In genomic region chr2:130957920-130958319, GRCh38 we compare ENCODE assay signal across 22 cellular contexts.
DNase-seq lines count a peak whose midpoint lies in the region; ATAC-seq and TF ChIP-seq lines count a peak whose summit lies in the region.
"Had no signal": no experiment of that assay in that cellular context is flagged by ENCODE, and none has a peak within 500 bp of the region (broad histone marks: within the 10 kb centered on the region; RNA-seq: fewer than 3 reads in every experiment).

No MANE protein-coding gene starts in this region.

- peak; percentile 63 for ATAC-seq in WTC11
- ATAC-seq in GM21576 (IDR thresholded peaks at IDR 0.05; ENCODE audit: unreplicated experiment) = no peak
- ATAC-seq: CD8-positive, alpha-beta T cell had no signal

- peaks cover 2% of the 10 kb centered on the region; the same call in 1 of the 2 replicates for H3K4me1 Mint-ChIP-seq in WTC11

- TF ChIP-seq CTCF in HEK293 (tag by site-specific recombination; IDR thresholded peaks at IDR 0.05) (no peak), WTC11 (IDR thresholded peaks at IDR 0.05) (no peak), A673 (conservative IDR thresholded peaks at IDR 0.05; ENCODE audit: low read depth, low read length) (no peak)

- POLR2A ChIA-PET in HEK293 (lab: Yijun Ruan, JAX) (interaction anchor here (0.7 kb wide), 1 partner anchor 11 kb away, joined by 6 read pairs; no protein-coding TSS in a partner anchor), WTC11 (lab: Charles Lee) (no interaction called here), A673 (lab: Charles Lee; ENCODE audit: low non-redundant PET) (no interaction called here)

- H3K4me3 ChIP-seq in HEK293 (ENCODE audit: low read depth, low read length) (no peak overlapping the region), A673 (ENCODE audit: low read depth, low read length, poor library complexity, severe bottlenecking) (no peak overlapping the region)
- H3K4me3 ChIP-seq: MG63, PC-9, SJSA1 had no signal

- peaks cover 17% of the 10 kb centered on the region for H3K9me3 Mint-ChIP-seq in WTC11

- no peak overlapping the region for H3K27ac Mint-ChIP-seq in WTC11
- H3K27ac Mint-ChIP-seq: CD8-positive, alpha-beta T cell; H9; T-helper 2 cell treated with Interferon-gamma antibody and Interleukin-4, amounts not matched to agents 5 μg/mL and 100 μg/mL, for 36 hours had no signal

- BruUV-seq in A673 (replicated peaks; lab: Mats Ljungman, UMichigan) = no TSS peak

- H3K4me1 ChIP-seq in HEK293 (ENCODE audit: control insufficient read depth, insufficient read depth, low read length) (no peaks in the 10 kb centered on the region), A673 (ENCODE audit: insufficient read depth, low read length, poor library complexity, severe bottlenecking) (no peaks in the 10 kb centered on the region)
- H3K4me1 ChIP-seq: SJSA1 had no signal

- H3K27ac ChIP-seq in HEK293 (ENCODE audit: extremely low read depth, low read depth, low read length) = no peak overlapping the region
- no peak overlapping the region for H3K27ac ChIP-seq in A673 (ENCODE audit: low read depth, low read length, poor library complexity, severe bottlenecking)
- H3K27ac ChIP-seq: KMS-11, PC-9, SJSA1 had no signal

- no peak overlapping the region for H3K4me3 Mint-ChIP-seq in WTC11
- H3K4me3 Mint-ChIP-seq: CD8-positive, alpha-beta T cell; H9; T-helper 2 cell treated with Interferon-gamma antibody and Interleukin-4, amounts not matched to agents 5 μg/mL and 100 μg/mL, for 36 hours had no signal

- H3K27me3 Mint-ChIP-seq in WTC11 (ENCODE audit: low read depth) = peaks cover 27% of the 10 kb centered on the region

- intact Hi-C loops in A673 (cut with micrococcal nuclease; ENCODE audit: unreplicated experiment) = no loop called here

- peak; percentile 20 for DNase-seq in Ammon's horn (ENCODE audit: low spot score)
- DNase-seq in NCI-H69 (lab: John Stamatoyannopoulos, UW) = peak; percentile 3
- DNase-seq in WTC11 (ENCODE audit: low spot score) = no peak
- no peak for DNase-seq in NCI-H748 (lab: John Stamatoyannopoulos, UW; ENCODE audit: unreplicated experiment)
- DNase-seq in A673 (ENCODE audit: low spot score) = no peak
- DNase-seq in RKO (ENCODE audit: low spot score) = no peak
- DNase-seq: Calu3; CD8-positive, alpha-beta T cell; DMS79; H9; MG63; NCI-H1092; NCI-H1436 treated with DMSO at 0.1 percent for 48 hours; NCI-H2029 treated with DMSO at 0.1 percent for 48 hours; NCI-H2171; NCI-H774; PC-9 had no signal

- CTCF ChIA-PET in HEK293 (lab: Yijun Ruan, JAX) (interaction anchor here (0.7 to 0.9 kb wide), 2 partner anchors 17 to 98 kb away, joined by 3 to 6 read pairs; no protein-coding TSS in a partner anchor), WTC11 (lab: Charles Lee) (no interaction called here), A673 (lab: Charles Lee) (no interaction called here)

- H3K36me3 ChIP-seq in HEK293 (ENCODE audit: control insufficient read depth in 2 of 2, insufficient read depth in 1 of 2, low read length in 2 of 2) = no peaks in the 10 kb centered on the region
- no peaks in the 10 kb centered on the region for H3K36me3 ChIP-seq in A673 (ENCODE audit: insufficient read depth, low read length, poor library complexity, severe bottlenecking)
- H3K36me3 ChIP-seq: MG63, SJSA1 had no signal

- no peaks in the 10 kb centered on the region; the same call in 1 of the 2 replicates for H3K9me3 ChIP-seq in HEK293 (ENCODE audit: control insufficient read depth, insufficient read depth, low read depth, low read length)
- H3K9me3 ChIP-seq in A673 (ENCODE audit: low read depth, low read length, poor library complexity, severe bottlenecking) = peaks cover 6% of the 10 kb centered on the region
- H3K9me3 ChIP-seq: MG63, SJSA1 had no signal

- peaks cover 38% of the 10 kb centered on the region for H3K27me3 ChIP-seq in A673 (replicated peaks; ENCODE audit: insufficient read depth, low read depth, low read length, poor library complexity)

- H3K36me3 Mint-ChIP-seq in WTC11 = peaks cover 6% of the 10 kb centered on the region; the same call in 1 of the 2 replicates
- H3K36me3 Mint-ChIP-seq: CD8-positive, alpha-beta T cell had no signal

TF ChIP-seq in HEK293, 187 proteins besides CTCF, POLR2A, EP300 and RAD21:
- TF ChIP-seq ZNF560 (tag by site-specific recombination; IDR thresholded peaks at IDR 0.05; ENCODE audit: borderline replicate concordance) (no peak), SCRT2 (tag by site-specific recombination; IDR thresholded peaks at IDR 0.05) (peak; percentile 28; the same call in 1 of the 2 replicates), ZNF610 (tag by site-specific recombination; IDR thresholded peaks at IDR 0.05; ENCODE audit: borderline replicate concordance) (no peak), ZNF138 (tag by site-specific recombination; IDR thresholded peaks at IDR 0.05; ENCODE audit: borderline replicate concordance) (no peak), ZNF148 (tag by site-specific recombination; IDR thresholded peaks at IDR 0.05; ENCODE audit: borderline replicate concordance) (no peak), ZNF501 (tag by site-specific recombination; IDR thresholded peaks at IDR 0.05) (no peak), ZNF549 (tag by site-specific recombination; IDR thresholded peaks at IDR 0.05) (no peak), ZFHX2 (tag by site-specific recombination; conservative IDR thresholded peaks at IDR 0.05) (no peak), ZNF146 (tag by site-specific recombination; IDR thresholded peaks at IDR 0.05) (no peak), SCRT1 (tag by site-specific recombination; IDR thresholded peaks at IDR 0.05; ENCODE audit: borderline replicate concordance) (0 out of 2 replicates have a peak, but pooled peaks have one; percentile 21), GFI1B (tag by site-specific recombination; IDR thresholded peaks at IDR 0.05) (no peak), ZNF121 (tag by site-specific recombination; IDR thresholded peaks at IDR 0.05) (no peak), ZNF555 (tag by site-specific recombination; conservative IDR thresholded peaks at IDR 0.05) (no peak)
TF ChIP-seq in HEK293: peak in this region for 2.

TF ChIP-seq in WTC11, 78 proteins besides CTCF, POLR2A, EP300 and RAD21:
- TF ChIP-seq IRF2 (CRISPR knock-in tag; IDR thresholded peaks at IDR 0.05; ENCODE audit: borderline replicate concordance, low read depth) (no peak), AR (CRISPR knock-in tag; IDR thresholded peaks at IDR 0.05) (no peak), ZNF396 (CRISPR knock-in tag; IDR thresholded peaks at IDR 0.05; ENCODE audit: borderline replicate concordance) (no peak), NFATC4 (CRISPR knock-in tag; IDR thresholded peaks at IDR 0.05) (no peak), MLX (CRISPR knock-in tag; IDR thresholded peaks at IDR 0.05) (no peak), PRRX2 (CRISPR knock-in tag; IDR thresholded peaks at IDR 0.05) (no peak), TEAD1 (CRISPR knock-in tag; IDR thresholded peaks at IDR 0.05) (no peak), NFE2L1 (CRISPR knock-in tag; IDR thresholded peaks at IDR 0.05) (no peak), CREM (CRISPR knock-in tag; IDR thresholded peaks at IDR 0.05) (no peak), SOX15 (CRISPR knock-in tag; IDR thresholded peaks at IDR 0.05) (no peak), CBFB (CRISPR knock-in tag; IDR thresholded peaks at IDR 0.05; ENCODE audit: low read depth) (no peak), FOXJ3 (CRISPR knock-in tag; IDR thresholded peaks at IDR 0.05; ENCODE audit: borderline replicate concordance) (no peak), ZSCAN18 (CRISPR knock-in tag; IDR thresholded peaks at IDR 0.05) (no peak), ATF3 (CRISPR knock-in tag; conservative IDR thresholded peaks at IDR 0.05) (no peak)

Comparison
In these comparisons a context has a peak if more than half of its experiments do, and no peak if none do; other contexts are left out.
1. DNase-seq: peak in Ammon's horn (single experiment) and NCI-H69 (single experiment); none in WTC11 (single experiment), NCI-H748 (single experiment), A673 (single experiment) and RKO (single experiment).